Comparison of ENCODE assay signal across 12 cellular contexts in the genomic region with DNA sequence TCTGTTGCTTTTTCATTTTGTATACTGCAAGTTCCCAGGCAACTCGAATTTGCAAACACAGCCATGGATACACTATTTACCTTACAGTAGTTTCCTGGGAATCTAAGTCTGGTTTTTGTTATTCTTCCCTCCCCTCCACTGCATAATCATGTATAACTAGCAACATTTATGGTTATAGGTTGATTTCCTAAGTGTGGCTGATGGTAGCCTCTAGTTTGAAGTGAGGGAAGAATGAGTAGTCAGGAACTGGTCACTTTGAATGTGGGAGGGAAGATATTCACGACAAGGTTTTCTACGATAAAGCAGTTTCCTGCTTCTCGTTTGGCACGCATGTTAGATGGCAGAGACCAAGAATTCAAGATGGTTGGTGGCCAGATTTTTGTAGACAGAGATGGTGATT. TPM values are rescaled to one million over a fixed set of nuclear protein-coding genes. Genes with fewer than 3 reads are reported as not detected.
DNase-seq lines count a peak whose midpoint lies in the region; ATAC-seq, FAIRE-seq and TF ChIP-seq lines count a peak whose summit lies in the region.
"Had no signal": no experiment of that assay in that cellular context is flagged by ENCODE, and none has a peak within 500 bp of the region (broad histone marks: within the 10 kb centered on the region; RNA-seq: fewer than 3 reads in every experiment).

Gene KCNRG (plus strand): TSS at position 182 of the 400 bp plus-strand sequence. CDS start 50 bp downstream, at position 232.

- TF ChIP-seq CTCF in body of pancreas (IDR thresholded peaks at IDR 0.05) (no peak), vagina (IDR thresholded peaks at IDR 0.05) (no peak)

- DNase-seq in NCI-H2029 (lab: John Stamatoyannopoulos, UW) (peak; percentile 5), NCI-H2029 treated with DMSO at 0.1 percent for 48 hours (lab: John Stamatoyannopoulos, UW) (no peak), body of pancreas (no peak), iPS-NIHi7 (ENCODE audit: extremely low spot score) (peak; percentile 8), HTR-8/SVneo (ENCODE audit: insufficient read length, low spot score) (no peak), vagina (ENCODE audit: extremely low spot score in 2 of 2) (no peak), inferior parietal cortex (ENCODE audit: extremely low spot score) (no peak)
- DNase-seq: NCI-H1105 treated with DMSO at 0.1 percent for 48 hours, SJCRH30 had no signal

- no peak within 1 kb of the TSS for H3K9ac ChIP-seq in stomach smooth muscle (ENCODE audit: low read length in 2 of 2)

- TF ChIP-seq POLR2A in body of pancreas (IDR thresholded peaks at IDR 0.05) (no peak), vagina (IDR thresholded peaks at IDR 0.05) (no peak)

- peak; percentile 42 for ATAC-seq in body of pancreas

- 49 to 60% methylated on average over 5 of the region's 5 CpGs for WGBS in body of pancreas, 2 donors

- intact Hi-C loops in body of pancreas (cut with DNase I), result no loop called here
- intact Hi-C loops in vagina (cut with DNase I), result no loop called here

- H3K9me3 ChIP-seq in body of pancreas, result no peaks in the 10 kb centered on the region
- H3K9me3 ChIP-seq in stomach smooth muscle (ENCODE audit: control insufficient read depth in 2 of 2, low read length in 2 of 2), result no peaks in the 10 kb centered on the region
- H3K9me3 ChIP-seq in vagina, result no peaks in the 10 kb centered on the region
- H3K9me3 ChIP-seq: SJCRH30 had no signal

- H3K36me3 ChIP-seq in body of pancreas (replicated peaks in 1 of 2; ENCODE audit: insufficient read depth in 1 of 2, low read depth in 2 of 2) (no peaks in the 10 kb centered on the region), stomach smooth muscle (ENCODE audit: control insufficient read depth in 2 of 2, insufficient read depth in 2 of 2, low read length in 2 of 2) (peaks cover 11 to 18% of the 10 kb centered on the region in 2 donors), vagina (peaks cover 0 to 18% of the 10 kb centered on the region in 2 donors)

- H3K27ac ChIP-seq in body of pancreas, result peak within 1 kb of the TSS in 1 of 4 donors; percentile 19
- H3K27ac ChIP-seq in stomach smooth muscle (ENCODE audit: low read length), result peak within 1 kb of the TSS; percentile 56
- H3K27ac ChIP-seq in vagina, result no peak within 1 kb of the TSS
- H3K27ac ChIP-seq: SJCRH30 had no signal

- H3K27me3 ChIP-seq in body of pancreas (no peaks in the 10 kb centered on the region), stomach smooth muscle (ENCODE audit: control insufficient read depth in 1 of 2, insufficient read depth in 2 of 2, low read length in 2 of 2) (no peaks in the 10 kb centered on the region), vagina (no peaks in the 10 kb centered on the region)
- H3K27me3 ChIP-seq: SJCRH30 had no signal

- FAIRE-seq in HTR-8/SVneo (lab: Jason Lieb, UNC), result no peak
- FAIRE-seq: A204.1, endometrium had no signal

- H3K4me3 ChIP-seq in body of pancreas (no peak within 1 kb of the TSS), stomach smooth muscle (ENCODE audit: low read length in 2 of 2) (peak within 1 kb of the TSS; percentile 45 to 50), vagina (no peak within 1 kb of the TSS)
- H3K4me3 ChIP-seq: SJCRH30 had no signal

- H3K4me1 ChIP-seq in body of pancreas, result peaks cover 34% of the 10 kb centered on the region
- no peaks in the 10 kb centered on the region for H3K4me1 ChIP-seq in stomach smooth muscle (ENCODE audit: control insufficient read depth, insufficient read depth, low read length)
- H3K4me1 ChIP-seq in vagina, result peaks cover 8% of the 10 kb centered on the region
- H3K4me1 ChIP-seq: SJCRH30 had no signal

RNA-seq across cellular contexts. Expression of gene KCNRG, which starts in this region (rescaled TPM):
- under 1 TPM in 1 of 2 donors, not detected in 1; 0.78 TPM for total RNA-seq in body of pancreas
- total RNA-seq in vagina, result not detected

Comparison
In these comparisons a context has a peak if more than half of its experiments do, and no peak if none do; other contexts are left out.
1. DNase-seq: peak in NCI-H2029 (single experiment) and iPS-NIHi7 (single experiment); none in NCI-H2029 treated with DMSO at 0.1 percent for 48 hours (single experiment), body of pancreas (0 of 4), HTR-8/SVneo (single experiment), vagina (0 of 2) and inferior parietal cortex (single experiment).
2. Peak in ATAC-seq in body of pancreas; RNA of the gene not detected or under 1 TPM.
3. H3K4me3 ChIP-seq: peak in stomach smooth muscle (2 of 2); none in body of pancreas (0 of 2) and vagina (0 of 2).